Comparison of ENCODE assay signal across 25 cellular contexts in genomic region chr15:66771351-66771650, GRCh38.
DNase-seq lines count a peak whose midpoint lies in the region; ATAC-seq, FAIRE-seq and TF ChIP-seq lines count a peak whose summit lies in the region.
"Had no signal": no experiment of that assay in that cellular context is flagged by ENCODE, and none has a peak within 500 bp of the region (broad histone marks: within the 10 kb centered on the region; RNA-seq: fewer than 3 reads in every experiment).

No MANE protein-coding gene starts in this region.

- no peaks in the 10 kb centered on the region for H3K9me3 ChIP-seq in A549
- no peaks in the 10 kb centered on the region for H3K9me3 ChIP-seq in NT2/D1 (ENCODE audit: insufficient read depth, low read length)
- H3K9me3 ChIP-seq in neuronal stem cell (replicated peaks in 1 of 2; ENCODE audit: control insufficient read depth in 2 of 2, insufficient read depth in 1 of 2, low read depth in 1 of 2, low read length in 2 of 2) = no peaks in the 10 kb centered on the region
- H3K9me3 ChIP-seq in CD8-positive, alpha-beta memory T cell (ENCODE audit: low read length) = no peaks in the 10 kb centered on the region
- H3K9me3 ChIP-seq: BLaER1, heart left ventricle, spleen, upper lobe of right lung had no signal

- TF ChIP-seq CTCF in A549 (IDR thresholded peaks at IDR 0.05) = no peak

- ATAC-seq in A549 = no peak
- ATAC-seq in left colon = peak; percentile 19
- ATAC-seq in HG03354 (IDR thresholded peaks at IDR 0.05; ENCODE audit: poor library complexity, severe bottlenecking, unreplicated experiment) = no peak
- ATAC-seq: activated T-cell treated with anti-CD3 and anti-CD28 coated beads, Interleukin-2, amount 50 U/mL, for 72 hours; heart left ventricle; K562; left ventricle myocardium superior; upper lobe of right lung had no signal

- no peak overlapping the region for H3K4me3 ChIP-seq in A549
- H3K4me3 ChIP-seq in NT2/D1 (ENCODE audit: insufficient read length, low read depth) = no peak overlapping the region
- H3K4me3 ChIP-seq in neuronal stem cell (ENCODE audit: low read length in 2 of 2) = no peak overlapping the region
- no peak overlapping the region for H3K4me3 ChIP-seq in CD8-positive, alpha-beta memory T cell (ENCODE audit: low read length)
- H3K4me3 ChIP-seq: BLaER1, heart left ventricle, K562, spleen, upper lobe of right lung had no signal

- no peak for TF ChIP-seq RAD21 in A549 (conservative IDR thresholded peaks at IDR 0.05 in 1 of 2, IDR thresholded peaks at IDR 0.05 in 1 of 2)

- H3K27me3 Mint-ChIP-seq in CD8-positive, alpha-beta memory T cell = peaks cover 3 to 19% of the 10 kb centered on the region in 2 donors

- peak overlapping the region; percentile 25 for H3K18ac ChIP-seq in neuronal stem cell (ENCODE audit: low read length)

- H3K27ac Mint-ChIP-seq in CD8-positive, alpha-beta memory T cell = no peak overlapping the region
- H3K27ac Mint-ChIP-seq: activated T-cell treated with anti-CD3 and anti-CD28 coated beads, Interleukin-2, amount 50 U/mL, for 72 hours; stimulated activated naive CD8-positive, alpha-beta T cell treated with anti-CD3 and anti-CD28 coated beads, Interleukin-15, Interleukin-2, amounts not matched to agents 100 ng/mL and 50 ng/mL, for 24 hours had no signal

- H2AK5ac ChIP-seq in neuronal stem cell (ENCODE audit: low read depth, low read length) = no peak overlapping the region

- H3K9ac ChIP-seq in NT2/D1 (ENCODE audit: insufficient read length, low read depth) = peak overlapping the region; percentile 58
- no peak overlapping the region for H3K9ac ChIP-seq in neuronal stem cell (ENCODE audit: low read depth, low read length, poor library complexity)
- H3K9ac ChIP-seq: BLaER1 had no signal

- H3K79me1 ChIP-seq in neuronal stem cell (ENCODE audit: low read depth, low read length) = no peaks in the 10 kb centered on the region

- no peak for TF ChIP-seq EP300 in A549 (IDR thresholded peaks at IDR 0.05)

- H2BK12ac ChIP-seq in neuronal stem cell (ENCODE audit: low read length) = no peak overlapping the region

- DNase-seq in A549 (ENCODE audit: low read depth in 1 of 2, low spot score in 1 of 2) = no peak
- no peak for DNase-seq in NT2/D1 (ENCODE audit: low read depth, low spot score)
- DNase-seq in left colon = no peak
- DNase-seq in neuronal stem cell (ENCODE audit: low spot score) = no peak
- DNase-seq in NCI-H1417 (lab: John Stamatoyannopoulos, UW) = no peak
- no peak for DNase-seq in CD8-positive, alpha-beta memory T cell
- no peak for DNase-seq in MV-4-11 (lab: John Stamatoyannopoulos, UW)
- DNase-seq: activated CD4-positive, alpha-beta T cell treated with anti-CD3 and anti-CD28 coated beads for 1 hour; activated naive CD4-positive, alpha-beta T cell treated with anti-CD3 and anti-CD28 coated beads, Interleukin-2, amount 50 U/mL, for 16 hours; activated T-cell treated with anti-CD3 and anti-CD28 coated beads, Interleukin-2, amount 50 U/mL, for 72 hours; left ventricle myocardium superior; NCI-H187; NCI-H69; nucleus accumbens; Right ventricle myocardium superior; stimulated activated CD4-positive, alpha-beta T cell treated with anti-CD3 and anti-CD28 coated beads, Interleukin-4, amount 100 ng/mL, for 24 hours; upper lobe of right lung had no signal

- no peak overlapping the region for H3K4ac ChIP-seq in neuronal stem cell (ENCODE audit: low read length)

- FAIRE-seq in A549 (lab: Jason Lieb, UNC) = no peak
- FAIRE-seq: GM12892, K562 had no signal

- H3K14ac ChIP-seq in neuronal stem cell (ENCODE audit: low read length) = no peak overlapping the region

- H2BK120ac ChIP-seq in neuronal stem cell (ENCODE audit: low read depth, low read length) = no peak overlapping the region

- no peaks in the 10 kb centered on the region for H3K36me3 Mint-ChIP-seq in CD8-positive, alpha-beta memory T cell

- no peak overlapping the region for H4K91ac ChIP-seq in neuronal stem cell (ENCODE audit: low read depth, low read length, poor library complexity)

- H3K23ac ChIP-seq in neuronal stem cell (ENCODE audit: low read depth, low read length, poor library complexity) = no peak overlapping the region

- CTCF ChIA-PET in A549 (lab: Yijun Ruan, JAX) = interaction anchor here (0.9 to 42.9 kb wide), 17 partner anchors 11 to 204 kb away, joined by 3 to 779 read pairs (median 14); partner anchors contain the start of gene SMAD6
- CTCF ChIA-PET in CD8-positive, alpha-beta memory T cell (lab: Charles Lee) = no interaction called here

- H3K4me2 ChIP-seq in A549 (peak overlapping the region; percentile 83), neuronal stem cell (ENCODE audit: insufficient read depth, low read length, poor library complexity, severe bottlenecking) (no peak overlapping the region)
- H3K4me2 ChIP-seq: BLaER1 had no signal

- TF ChIP-seq POLR2A in A549 (IDR thresholded peaks at IDR 0.05; ENCODE audit: low read length) = no peak

- no peak overlapping the region for H4K8ac ChIP-seq in neuronal stem cell (ENCODE audit: low read depth, low read length)

- intact Hi-C loops in left colon (cut with DNase I, micrococcal nuclease) = loop anchor here in 1 of 2 donors (5.0 kb wide), 2 partner anchors 64 to 154 kb away; no protein-coding TSS in a partner anchor

- no peak overlapping the region for H2BK15ac ChIP-seq in neuronal stem cell (ENCODE audit: low read length)

- POLR2A ChIA-PET in A549 (lab: Yijun Ruan, JAX) = interaction anchor here (1.1 to 9.9 kb wide), 2 partner anchors 23 to 67 kb away, joined by 3 to 94 read pairs; partner anchors contain the start of gene SMAD6
- POLR2A ChIA-PET in CD8-positive, alpha-beta memory T cell (lab: Charles Lee) = no interaction called here

- 65% methylated on average over 5 of the region's 5 CpGs for WGBS in A549 (ENCODE audit: missing lambda C conversion rate)
- no CpG with 5 or more reads among the region's 5 CpGs for WGBS in neuronal stem cell (ENCODE audit: extremely low coverage in 2 of 2, insufficient read length in 2 of 2, insufficient replicate concordance in 1 of 2), 2 donors

- no peaks in the 10 kb centered on the region for H3K4me1 Mint-ChIP-seq in CD8-positive, alpha-beta memory T cell

- peak overlapping the region; percentile 62 for H2AFZ ChIP-seq in neuronal stem cell (ENCODE audit: low read length)

- peaks cover 99% of the 10 kb centered on the region for H3K4me1 ChIP-seq in A549
- H3K4me1 ChIP-seq in NT2/D1 (ENCODE audit: insufficient read depth, insufficient read length) = peaks cover 35% of the 10 kb centered on the region
- H3K4me1 ChIP-seq in neuronal stem cell (ENCODE audit: control insufficient read depth in 2 of 2, insufficient read depth in 1 of 2, low read depth in 1 of 2, low read length in 2 of 2) = peaks cover 32 to 45% of the 10 kb centered on the region in 2 donors
- H3K4me1 ChIP-seq in CD8-positive, alpha-beta memory T cell (ENCODE audit: insufficient read depth, low read length) = no peaks in the 10 kb centered on the region

- no peak overlapping the region for H2BK5ac ChIP-seq in neuronal stem cell (ENCODE audit: low read length)

- peaks cover 41% of the 10 kb centered on the region for H3K36me3 ChIP-seq in NT2/D1 (ENCODE audit: insufficient read depth, insufficient read length, low read length)
- no peaks in the 10 kb centered on the region for H3K36me3 ChIP-seq in neuronal stem cell (replicated peaks in 1 of 2; ENCODE audit: control insufficient read depth in 2 of 2, insufficient read depth in 2 of 2, low read length in 2 of 2)
- no peaks in the 10 kb centered on the region for H3K36me3 ChIP-seq in CD8-positive, alpha-beta memory T cell (ENCODE audit: insufficient read depth, low read length)
- H3K36me3 ChIP-seq: BLaER1, heart left ventricle, spleen, upper lobe of right lung had no signal

- no peak overlapping the region for H3K4me3 Mint-ChIP-seq in CD8-positive, alpha-beta memory T cell
- H3K4me3 Mint-ChIP-seq: activated T-cell treated with anti-CD3 and anti-CD28 coated beads, Interleukin-2, amount 50 U/mL, for 72 hours; stimulated activated naive CD8-positive, alpha-beta T cell treated with anti-CD3 and anti-CD28 coated beads, Interleukin-15, Interleukin-2, amounts not matched to agents 100 ng/mL and 50 ng/mL, for 24 hours had no signal

- H3K9me3 Mint-ChIP-seq in CD8-positive, alpha-beta memory T cell = no peaks in the 10 kb centered on the region
- H3K9me3 Mint-ChIP-seq: activated T-cell treated with anti-CD3 and anti-CD28 coated beads, Interleukin-2, amount 50 U/mL, for 72 hours; stimulated activated naive CD8-positive, alpha-beta T cell treated with anti-CD3 and anti-CD28 coated beads, Interleukin-15, Interleukin-2, amounts not matched to agents 100 ng/mL and 50 ng/mL, for 24 hours had no signal

- H3K27me3 ChIP-seq in NT2/D1 (ENCODE audit: insufficient read depth, insufficient read length) (no peaks in the 10 kb centered on the region), neuronal stem cell (ENCODE audit: control insufficient read depth in 3 of 3, insufficient read depth in 3 of 3, low read depth in 1 of 3, low read length in 3 of 3) (peaks cover 0 to 2% (median 0%) of the 10 kb centered on the region in 3 experiments)
- no peaks in the 10 kb centered on the region for H3K27me3 ChIP-seq in CD8-positive, alpha-beta memory T cell (ENCODE audit: insufficient read depth, low read length, poor library complexity, severe bottlenecking)
- H3K27me3 ChIP-seq: BLaER1, heart left ventricle, upper lobe of right lung had no signal

- H3K27ac ChIP-seq in A549 = peak overlapping the region; percentile 93 to 94
- no peak overlapping the region for H3K27ac ChIP-seq in neuronal stem cell (replicated peaks; ENCODE audit: low read length)
- no peak overlapping the region for H3K27ac ChIP-seq in CD8-positive, alpha-beta memory T cell (ENCODE audit: low read depth, low read length)
- H3K27ac ChIP-seq: BLaER1, epithelial cell of prostate, spleen, upper lobe of right lung had no signal

TF ChIP-seq in A549, 52 proteins besides CTCF, POLR2A, EP300 and RAD21:
- TF ChIP-seq MAZ (IDR thresholded peaks at IDR 0.05; ENCODE audit: borderline replicate concordance, low read depth, low read length) (no peak), HDAC2 (IDR thresholded peaks at IDR 0.05) (no peak), ZSCAN20 (CRISPR knock-in tag; IDR thresholded peaks at IDR 0.05) (no peak), HEYL (CRISPR knock-in tag; IDR thresholded peaks at IDR 0.05) (no peak), TP53 (CRISPR knock-in tag; IDR thresholded peaks at IDR 0.05) (no peak)

Comparison
In these comparisons a context has a peak if more than half of its experiments do, and no peak if none do; other contexts are left out.
1. H3K27ac ChIP-seq: peak in A549 (2 of 2); none in neuronal stem cell (single experiment) and CD8-positive, alpha-beta memory T cell (single experiment).